Comparison of ENCODE assay signal across 8 cellular contexts in genomic region chr3:184260571-184261269, GRCh38. TPM values are rescaled to one million over a fixed set of nuclear protein-coding genes. Genes with fewer than 3 reads are reported as not detected.
DNase-seq lines count a peak whose midpoint lies in the region; ATAC-seq and TF ChIP-seq lines count a peak whose summit lies in the region.

No MANE protein-coding gene starts in this region.

- peak; percentile 5 for ATAC-seq in GM23338
- no peak for ATAC-seq in activated T-cell treated with anti-CD3 and anti-CD28 coated beads, Interleukin-2, amount 50 U/mL, for 4 hours

- H3K36me3 Mint-ChIP-seq in GM23338 (ENCODE audit: low read depth) (peaks cover 8% of the 10 kb centered on the region; the same call in 1 of the 3 replicates), immature natural killer cell (no peaks in the 10 kb centered on the region), type B pancreatic cell (peaks cover 4% of the 10 kb centered on the region)
- peaks cover 3% of the 10 kb centered on the region for H3K36me3 Mint-ChIP-seq in activated T-cell treated with anti-CD3 and anti-CD28 coated beads, Interleukin-2, amount 50 U/mL, for 4 hours (ENCODE audit: insufficient read depth)

- H3K4me2 ChIP-seq in GM23338, result peak overlapping the region; percentile 91

- H3F3A ChIP-seq in GM23338 (replicated peaks; ENCODE audit: low read depth), result peaks cover 15% of the 10 kb centered on the region

- peaks cover 55% of the 10 kb centered on the region for H3K27me3 Mint-ChIP-seq in GM23338 (ENCODE audit: insufficient read depth, low read depth, poor library complexity)
- H3K27me3 Mint-ChIP-seq in activated T-cell treated with anti-CD3 and anti-CD28 coated beads, Interleukin-2, amount 50 U/mL, for 4 hours (ENCODE audit: low read depth), result peaks cover 26% of the 10 kb centered on the region
- H3K27me3 Mint-ChIP-seq in immature natural killer cell (ENCODE audit: low read depth in 3 of 3), result peaks cover 3 to 14% (median 14%) of the 10 kb centered on the region in 3 donors
- H3K27me3 Mint-ChIP-seq in type B pancreatic cell, result peaks cover 68% of the 10 kb centered on the region

- no peaks in the 10 kb centered on the region for H3K36me3 ChIP-seq in GM23338 (ENCODE audit: insufficient read depth)

- H4K20me1 ChIP-seq in GM23338 (replicated peaks; ENCODE audit: insufficient read depth), result peaks cover 19% of the 10 kb centered on the region

- H3K4me3 ChIP-seq in AG04449 (ENCODE audit: low read depth, low read length) (peak overlapping the region; percentile 57), GM23338 (peak overlapping the region; percentile 76)

- peaks cover 14% of the 10 kb centered on the region for H3K4me1 Mint-ChIP-seq in GM23338
- H3K4me1 Mint-ChIP-seq in activated T-cell treated with anti-CD3 and anti-CD28 coated beads, Interleukin-2, amount 50 U/mL, for 4 hours (ENCODE audit: low read depth), result peaks cover 23% of the 10 kb centered on the region
- H3K4me1 Mint-ChIP-seq in immature natural killer cell, result peaks cover 21 to 22% of the 10 kb centered on the region in 2 donors
- H3K4me1 Mint-ChIP-seq in type B pancreatic cell (ENCODE audit: unreplicated experiment), result peaks cover 10% of the 10 kb centered on the region

- H3K27ac Mint-ChIP-seq in GM23338 (no peak overlapping the region), immature natural killer cell (peak overlapping the region in 4 of 6 donors; percentile 29 to 89 (median 60)), type B pancreatic cell (peak overlapping the region; percentile 53)

- peaks cover 76% of the 10 kb centered on the region for H3K27me3 ChIP-seq in GM23338 (ENCODE audit: insufficient read depth)

- DNase-seq in AG04449 (ENCODE audit: low read depth, low spot score) (no peak), GM23338 (ENCODE audit: low spot score) (peak; percentile 51), immature natural killer cell (no peak), type B pancreatic cell (ENCODE audit: extremely low spot score, unreplicated experiment) (no peak), NCI-H1930 (lab: John Stamatoyannopoulos, UW) (no peak), NOMO-1 treated with dmso at 0.1 percent for 144 hours (lab: John Stamatoyannopoulos, UW; ENCODE audit: unreplicated experiment) (no peak), NCI-H524 treated with DMSO at 0.1 percent for 48 hours (lab: John Stamatoyannopoulos, UW) (no peak)
- DNase-seq in activated T-cell treated with anti-CD3 and anti-CD28 coated beads, Interleukin-2, amount 50 U/mL, for 4 hours, result no peak

- no peak overlapping the region for H3K27ac ChIP-seq in GM23338 (ENCODE audit: low read depth)

- H2AFZ ChIP-seq in GM23338, result peak overlapping the region; percentile 74

- POLR2A ChIA-PET in AG04449 (lab: Yijun Ruan, JAX), result interaction anchor here (0.8 to 1.5 kb wide), 2 partner anchors 24 to 75 kb away, joined by 3 to 5 read pairs; partner anchors contain the start of gene ABCF3

- TF ChIP-seq CTCF in AG04449 (IDR thresholded peaks at IDR 0.05; ENCODE audit: insufficient read depth, low read length, missing control alignments) (no peak), GM23338 (conservative IDR thresholded peaks at IDR 0.05; ENCODE audit: low read depth in 2 of 2) (no peak), type B pancreatic cell (conservative IDR thresholded peaks at IDR 0.05) (no peak)

- CTCF ChIA-PET in AG04449 (lab: Yijun Ruan, JAX), result interaction anchor here (1.2 to 3.7 kb wide), 3 partner anchors 10 to 35 kb away, joined by 3 to 48 read pairs (median 3); partner anchors contain the start of gene EEF1AKMT4

- H3K9me2 ChIP-seq in GM23338 (ENCODE audit: insufficient read depth), result no peaks in the 10 kb centered on the region

- H3K9me3 Mint-ChIP-seq in GM23338 (no peaks in the 10 kb centered on the region; the same call in 1 of the 3 replicates), immature natural killer cell (no peaks in the 10 kb centered on the region), type B pancreatic cell (no peaks in the 10 kb centered on the region)
- no peaks in the 10 kb centered on the region for H3K9me3 Mint-ChIP-seq in activated T-cell treated with anti-CD3 and anti-CD28 coated beads, Interleukin-2, amount 50 U/mL, for 4 hours

- H3K4me3 Mint-ChIP-seq in GM23338 (peak overlapping the region; percentile 86), immature natural killer cell (peak overlapping the region; percentile 78 to 89 (median 83)), type B pancreatic cell (peak overlapping the region; percentile 89)
- H3K4me3 Mint-ChIP-seq in activated T-cell treated with anti-CD3 and anti-CD28 coated beads, Interleukin-2, amount 50 U/mL, for 4 hours, result peak overlapping the region; percentile 82

- H3K4me1 ChIP-seq in GM23338 (ENCODE audit: insufficient read depth), result peaks cover 3% of the 10 kb centered on the region; the same call in 1 of the 2 replicates

- no peaks in the 10 kb centered on the region for H3K79me2 ChIP-seq in GM23338 (replicated peaks; ENCODE audit: insufficient read depth)

RNA-seq across cellular contexts. Expression of gene CAMK2N2, which starts 0.6 kb away (rescaled TPM):
- total RNA-seq in GM23338 (2014; rRNA removed; shearing (Covaris generic)), result 1.3 and 1.5 TPM in 2 replicates
- polyA plus RNA-seq in GM23338 (2016; fragmentation: Nextera tagmentation; extraction: Ambion mirVana) (0.32 and 0.63 TPM in 2 replicates), immature natural killer cell (not detected)
- under 1 TPM; 0.34 to 0.53 (median 0.35) TPM for total RNA-seq in activated T-cell treated with anti-CD3 and anti-CD28 coated beads, Interleukin-2, amount 50 U/mL, for 4 hours
- total RNA-seq in type B pancreatic cell (ENCODE audit: low replicate concordance), result 1.9 TPM in 2 replicates

RNA-seq across cellular contexts. Expression of gene EEF1AKMT4, which starts 11.2 kb away (rescaled TPM):
- total RNA-seq in GM23338 (2014; rRNA removed; shearing (Covaris generic)), result 9.8 and 14.3 TPM in 2 replicates
- polyA plus RNA-seq in GM23338 (2016; fragmentation: Nextera tagmentation; extraction: Ambion mirVana), result 11.2 and 12.9 TPM in 2 replicates
- total RNA-seq in activated T-cell treated with anti-CD3 and anti-CD28 coated beads, Interleukin-2, amount 50 U/mL, for 4 hours, result 10 to 100 TPM; 15.2 to 19.7 (median 18.1) TPM
- 1 to 10 TPM; 1.7 to 5.4 (median 3.3) TPM for polyA plus RNA-seq in immature natural killer cell
- total RNA-seq in type B pancreatic cell (ENCODE audit: low replicate concordance), result 6.4 and 10.2 TPM in 2 replicates

RNA-seq across cellular contexts. Expression of gene ALG3, which starts 12.0 kb away (rescaled TPM):
- total RNA-seq in GM23338 (2014; rRNA removed; shearing (Covaris generic)), result 107 and 109 TPM in 2 replicates
- polyA plus RNA-seq in GM23338 (2016; fragmentation: Nextera tagmentation; extraction: Ambion mirVana) (76.9 and 87.9 TPM in 2 replicates), immature natural killer cell (10 to 100 TPM; 35.7 to 62.5 (median 46.8) TPM)
- 10 to 100 TPM; 89.9 to 93.7 (median 92.5) TPM for total RNA-seq in activated T-cell treated with anti-CD3 and anti-CD28 coated beads, Interleukin-2, amount 50 U/mL, for 4 hours
- 55.7 and 55.8 TPM in 2 replicates for total RNA-seq in type B pancreatic cell (ENCODE audit: low replicate concordance)

RNA-seq across cellular contexts. Expression of gene ECE2, which starts 15.1 kb away (rescaled TPM):
- total RNA-seq in GM23338 (2014; rRNA removed; shearing (Covaris generic)), result 0.24 TPM in 1 of 2 replicates, not detected in the other
- polyA plus RNA-seq in GM23338 (2016; fragmentation: Nextera tagmentation; extraction: Ambion mirVana) (0.48 TPM in 1 of 2 replicates, not detected in the other), immature natural killer cell (not detected)
- not detected for total RNA-seq in activated T-cell treated with anti-CD3 and anti-CD28 coated beads, Interleukin-2, amount 50 U/mL, for 4 hours
- total RNA-seq in type B pancreatic cell (ENCODE audit: low replicate concordance), result not detected in 2 replicates

RNA-seq across cellular contexts. Expression of gene VWA5B2, which starts 31.3 kb away (rescaled TPM):
- 0.66 TPM in 1 of 2 replicates, not detected in the other for total RNA-seq in GM23338 (2014; rRNA removed; shearing (Covaris generic))
- polyA plus RNA-seq in GM23338 (2016; fragmentation: Nextera tagmentation; extraction: Ambion mirVana) (not detected in 2 replicates), immature natural killer cell (not detected)
- under 1 TPM in 1 of 3 donors, not detected in 2; 0.16 TPM for total RNA-seq in activated T-cell treated with anti-CD3 and anti-CD28 coated beads, Interleukin-2, amount 50 U/mL, for 4 hours
- 23.7 and 38.7 TPM in 2 replicates for total RNA-seq in type B pancreatic cell (ENCODE audit: low replicate concordance)
